Comparison of ENCODE assay signal across 12 cellular contexts in genomic region chr15:62453979-62454378, GRCh38.
DNase-seq lines count a peak whose midpoint lies in the region; ATAC-seq and TF ChIP-seq lines count a peak whose summit lies in the region.
"Had no signal": no experiment of that assay in that cellular context is flagged by ENCODE, and none has a peak within 500 bp of the region (broad histone marks: within the 10 kb centered on the region; RNA-seq: fewer than 3 reads in every experiment).

No MANE protein-coding gene starts in this region.

- ATAC-seq in WTC11 (no peak), gastroesophageal sphincter (no peak)
- ATAC-seq: effector memory CD8-positive, alpha-beta T cell had no signal

- H3K36me3 ChIP-seq in gastroesophageal sphincter (no peaks in the 10 kb centered on the region), stomach (no peaks in the 10 kb centered on the region)

- H3K4me1 ChIP-seq in gastroesophageal sphincter: peaks cover 0 to 47% (median 5%) of the 10 kb centered on the region in 3 donors
- H3K4me1 ChIP-seq in stomach: peaks cover 0 to 56% (median 21%) of the 10 kb centered on the region in 4 donors

- H3K27ac ChIP-seq in gastroesophageal sphincter (peak overlapping the region in 3 of 4 donors; percentile 28 to 51 (median 36)), stomach (peak overlapping the region in 4 of 5 donors; percentile 31 to 77 (median 56))

- H3K27me3 ChIP-seq in gastroesophageal sphincter: no peaks in the 10 kb centered on the region
- no peaks in the 10 kb centered on the region for H3K27me3 ChIP-seq in stomach

- POLR2A ChIA-PET in WTC11 (lab: Charles Lee): no interaction called here

- H3K4me1 Mint-ChIP-seq in HFFc6 (ENCODE audit: low read depth) (peaks cover 67% of the 10 kb centered on the region), WTC11 (peaks cover 59% of the 10 kb centered on the region), mesothelial cell of epicardium (peaks cover 31% of the 10 kb centered on the region)
- H3K4me1 Mint-ChIP-seq: activated naive CD4-positive, alpha-beta T cell treated with anti-CD3 and anti-CD28 coated beads, Interleukin-2, amount 50 U/mL, for 24 hours had no signal

- CTCF ChIA-PET in WTC11 (lab: Charles Lee): no interaction called here

- H3K27ac Mint-ChIP-seq in HFFc6 (peak overlapping the region; percentile 87), WTC11 (0 out of 2 replicates have a peak overlapping the region, but pooled peaks have one; percentile 26), mesothelial cell of epicardium (no peak overlapping the region)
- H3K27ac Mint-ChIP-seq: activated naive CD4-positive, alpha-beta T cell treated with anti-CD3 and anti-CD28 coated beads, Interleukin-2, amount 50 U/mL, for 24 hours; effector memory CD8-positive, alpha-beta T cell had no signal

- TF ChIP-seq CTCF in HFFc6 (IDR thresholded peaks at IDR 0.05) (no peak), WTC11 (IDR thresholded peaks at IDR 0.05) (no peak), gastroesophageal sphincter (IDR thresholded peaks at IDR 0.05) (no peak), stomach (IDR thresholded peaks at IDR 0.05) (no peak), mesothelial cell of epicardium (IDR thresholded peaks at IDR 0.05; ENCODE audit: unreplicated experiment) (no peak)

- TF ChIP-seq EP300 in gastroesophageal sphincter (IDR thresholded peaks at IDR 0.05) (no peak), stomach (IDR thresholded peaks at IDR 0.05) (no peak)

- intact Hi-C loops in stomach (cut with DNase I; ENCODE audit: low total_unique reads): no loop called here

- H3K27me3 Mint-ChIP-seq in HFFc6 (ENCODE audit: insufficient read depth) (no peaks in the 10 kb centered on the region), WTC11 (ENCODE audit: low read depth) (peaks cover 2% of the 10 kb centered on the region), mesothelial cell of epicardium (ENCODE audit: low read depth) (no peaks in the 10 kb centered on the region)
- H3K27me3 Mint-ChIP-seq: activated naive CD4-positive, alpha-beta T cell treated with anti-CD3 and anti-CD28 coated beads, Interleukin-2, amount 50 U/mL, for 24 hours had no signal

- peak; percentile 69 for DNase-seq in HFFc6
- no peak for DNase-seq in WTC11 (ENCODE audit: low spot score)
- DNase-seq in stomach: no peak
- no peak for DNase-seq in effector CD8-positive, alpha-beta T cell (lab: John Stamatoyannopoulos, UW)
- no peak for DNase-seq in mesothelial cell of epicardium (ENCODE audit: low spot score in 2 of 2, unreplicated experiment in 2 of 2)
- DNase-seq in activated gamma-delta T cell treated with Interleukin-2 at 50 U/mL for 16 hours: no peak
- no peak for DNase-seq in ecto neural progenitor cell (ENCODE audit: low spot score)
- DNase-seq: effector memory CD8-positive, alpha-beta T cell; hippocampal formation; NCI-H2029 had no signal

- 69 to 80% methylated on average over 1 to 3 of the region's 5 CpGs for WGBS in gastroesophageal sphincter (ENCODE audit: low coverage in 1 of 2), 2 donors
- WGBS in stomach, 5 donors: 58 to 84% (median 79%) methylated on average over 5 of the region's 5 CpGs

- H3K4me3 ChIP-seq in gastroesophageal sphincter (no peak overlapping the region), stomach (no peak overlapping the region)

- H3K9me3 Mint-ChIP-seq in HFFc6 (no peaks in the 10 kb centered on the region), WTC11 (no peaks in the 10 kb centered on the region), mesothelial cell of epicardium (no peaks in the 10 kb centered on the region)
- H3K9me3 Mint-ChIP-seq: activated naive CD4-positive, alpha-beta T cell treated with anti-CD3 and anti-CD28 coated beads, Interleukin-2, amount 50 U/mL, for 24 hours; effector memory CD8-positive, alpha-beta T cell had no signal

- H3K9me3 ChIP-seq in gastroesophageal sphincter (no peaks in the 10 kb centered on the region), stomach (no peaks in the 10 kb centered on the region)

- H3K36me3 Mint-ChIP-seq in HFFc6 (ENCODE audit: low read depth) (peaks cover 8% of the 10 kb centered on the region; the same call in 1 of the 2 replicates), WTC11 (no peaks in the 10 kb centered on the region), mesothelial cell of epicardium (no peaks in the 10 kb centered on the region)
- H3K36me3 Mint-ChIP-seq: activated naive CD4-positive, alpha-beta T cell treated with anti-CD3 and anti-CD28 coated beads, Interleukin-2, amount 50 U/mL, for 24 hours had no signal

- peak overlapping the region; percentile 75 for H3K4me3 Mint-ChIP-seq in HFFc6
- H3K4me3 Mint-ChIP-seq in WTC11: no peak overlapping the region
- no peak overlapping the region for H3K4me3 Mint-ChIP-seq in mesothelial cell of epicardium
- H3K4me3 Mint-ChIP-seq: activated naive CD4-positive, alpha-beta T cell treated with anti-CD3 and anti-CD28 coated beads, Interleukin-2, amount 50 U/mL, for 24 hours; effector memory CD8-positive, alpha-beta T cell had no signal

- no peak for TF ChIP-seq POLR2A in gastroesophageal sphincter (IDR thresholded peaks at IDR 0.05)
- TF ChIP-seq POLR2A in stomach (IDR thresholded peaks at IDR 0.05): no peak

TF ChIP-seq in WTC11, 78 proteins besides CTCF, POLR2A, EP300 and RAD21:
- TF ChIP-seq GRHL2 (CRISPR knock-in tag; IDR thresholded peaks at IDR 0.05; ENCODE audit: insufficient replicate concordance, severe bottlenecking): no peak
- TF ChIP-seq NFE2L1 (CRISPR knock-in tag; IDR thresholded peaks at IDR 0.05): no peak
- TF ChIP-seq STAT6 (CRISPR knock-in tag; conservative IDR thresholded peaks at IDR 0.05; ENCODE audit: low read depth): no peak
